Comparison of ENCODE assay signal across 35 cellular contexts in genomic region chr9:17856995-17857394, GRCh38.
"Had no signal": no experiment of that assay in that cellular context is flagged by ENCODE, and none has a peak within 500 bp of the region (broad histone marks: within the 10 kb centered on the region; RNA-seq: fewer than 3 reads in every experiment).

No MANE protein-coding gene starts in this region.

- H3K9me3 ChIP-seq: MG63 had no signal

- H3K36me3 ChIP-seq: MG63 had no signal

- DNase-seq: Karpas-422, Kasumi-1, MG63, MM.1S, NCI-H1048, NCI-H1092, NCI-H1092 treated with DMSO at 0.1 percent for 48 hours, NCI-H1105, NCI-H1105 treated with DMSO at 0.1 percent for 48 hours, NCI-H1417, NCI-H1417 treated with DMSO at 0.1 percent for 48 hours, NCI-H1436, NCI-H1436 treated with DMSO at 0.1 percent for 48 hours, NCI-H146, NCI-H1694, NCI-H1694 treated with DMSO at 0.1 percent for 48 hours, NCI-H187, NCI-H187 treated with DMSO at 0.1 percent for 48 hours, NCI-H1930, NCI-H2029, NCI-H2029 treated with DMSO at 0.1 percent for 48 hours, NCI-H2081, NCI-H2081 treated with DMSO at 0.1 percent for 48 hours, NCI-H2107, NCI-H2171, NCI-H2171 treated with DMSO at 0.1 percent for 48 hours, NCI-H2227 treated with DMSO at 0.1 percent for 48 hours, NCI-H226, NCI-H345, NCI-H446, NCI-H446 treated with DMSO at 0.1 percent for 48 hours, NCI-H510A, NCI-H510A treated with DMSO at 0.1 percent for 48 hours, NCI-H524, NCI-H524 treated with DMSO at 0.1 percent for 48 hours had no signal

- H3K4me3 ChIP-seq: MG63 had no signal
